In genomic region chr5:148828461-148829247, GRCh38 we compare ENCODE assay signal across 8 cellular contexts. TPM values are rescaled to one million over a fixed set of nuclear protein-coding genes. Genes with fewer than 3 reads are reported as not detected.
DNase-seq lines count a peak whose midpoint lies in the region; ATAC-seq and TF ChIP-seq lines count a peak whose summit lies in the region.

No MANE protein-coding gene starts in this region.

- peaks cover 95% of the 10 kb centered on the region for H3K4me1 ChIP-seq in DOHH2 (ENCODE audit: control insufficient read depth, low read length)
- H3K4me1 ChIP-seq in neutrophil (ENCODE audit: control insufficient read depth in 1 of 2, insufficient read depth in 1 of 2, low read depth in 1 of 2, low read length in 1 of 2), result peaks cover 90 to 98% of the 10 kb centered on the region in 2 experiments

- TF ChIP-seq POLR2A in GM18505 (IDR thresholded peaks at IDR 0.05; ENCODE audit: borderline replicate concordance, extremely low read depth, insufficient read depth, insufficient read length), result no peak

- H3K27ac ChIP-seq in DOHH2 (ENCODE audit: low read depth, low read length), result peak overlapping the region; percentile 13; the same call in 1 of the 2 replicates
- no peak overlapping the region for H3K27ac ChIP-seq in coronary artery
- peak overlapping the region; percentile 91 for H3K27ac ChIP-seq in neutrophil

- H3K4me2 ChIP-seq in DOHH2 (ENCODE audit: low read length), result peak overlapping the region; percentile 89

- DNase-seq in M059J (ENCODE audit: low read depth) (peak; percentile 54), coronary artery (ENCODE audit: low spot score) (no peak), AG08395 (ENCODE audit: low spot score) (no peak)
- DNase-seq in activated CD8-positive, alpha-beta memory T cell treated with anti-CD3 and anti-CD28 coated beads for 24 hours, result no peak

- H3K36me3 ChIP-seq in DOHH2 (ENCODE audit: control insufficient read depth, low read length) (peaks cover 5% of the 10 kb centered on the region; the same call in 1 of the 2 replicates), neutrophil (no peaks in the 10 kb centered on the region)

- H3F3A ChIP-seq in DOHH2 (ENCODE audit: control insufficient read depth, insufficient read depth), result peaks cover 10% of the 10 kb centered on the region

- ATAC-seq in HG03139 (IDR thresholded peaks at IDR 0.05; ENCODE audit: unreplicated experiment) (no peak), GM18505 (IDR thresholded peaks at IDR 0.05; ENCODE audit: unreplicated experiment) (no peak)

- TF ChIP-seq CTCF in DOHH2 (IDR thresholded peaks at IDR 0.05; ENCODE audit: low read depth, low read length, poor library complexity, severe bottlenecking) (peak; percentile 67), coronary artery (IDR thresholded peaks at IDR 0.05) (no peak), neutrophil (IDR thresholded peaks at IDR 0.05) (peak; percentile 29)

- H3K4me3 ChIP-seq in DOHH2 (ENCODE audit: low read length), result peak overlapping the region; percentile 89
- peak overlapping the region; percentile 86 for H3K4me3 ChIP-seq in coronary artery
- H3K4me3 ChIP-seq in neutrophil (ENCODE audit: low read depth in 1 of 2, low read length in 1 of 2), result peak overlapping the region; percentile 75 to 84

- H3K9me2 ChIP-seq in DOHH2 (replicated peaks; ENCODE audit: control insufficient read depth, low read length), result no peaks in the 10 kb centered on the region

- H3K27me3 ChIP-seq in DOHH2 (ENCODE audit: control insufficient read depth, low read length) (no peaks in the 10 kb centered on the region), neutrophil (no peaks in the 10 kb centered on the region)

- no peaks in the 10 kb centered on the region for H4K20me1 ChIP-seq in DOHH2 (ENCODE audit: control insufficient read depth, insufficient read depth, low read depth, low read length)

- no peaks in the 10 kb centered on the region for H3K9me3 ChIP-seq in DOHH2 (ENCODE audit: control insufficient read depth, insufficient read depth, low read length)
- no peaks in the 10 kb centered on the region for H3K9me3 ChIP-seq in neutrophil

- peaks cover 6% of the 10 kb centered on the region; the same call in 1 of the 2 replicates for H3K79me2 ChIP-seq in DOHH2 (ENCODE audit: control insufficient read depth, low read length)

RNA-seq across cellular contexts. Expression of gene ADRB2, which starts 2.2 kb away (rescaled TPM):
- 6.6 and 8.0 TPM in 2 replicates for total RNA-seq in M059J (2014; rRNA removed; shearing (Covaris generic))

Comparison
In these comparisons a context has a peak if more than half of its experiments do, and no peak if none do; other contexts are left out.
1. H3K27ac ChIP-seq: peak in DOHH2 (single experiment) and neutrophil (single experiment); none in coronary artery (0 of 2).
2. Peak in every context shown above with its lines, with median percentiles within 50 percentile points of each other: H3K4me3 ChIP-seq.